28 cellular contexts compared by ENCODE assay signal in the genomic region with DNA sequence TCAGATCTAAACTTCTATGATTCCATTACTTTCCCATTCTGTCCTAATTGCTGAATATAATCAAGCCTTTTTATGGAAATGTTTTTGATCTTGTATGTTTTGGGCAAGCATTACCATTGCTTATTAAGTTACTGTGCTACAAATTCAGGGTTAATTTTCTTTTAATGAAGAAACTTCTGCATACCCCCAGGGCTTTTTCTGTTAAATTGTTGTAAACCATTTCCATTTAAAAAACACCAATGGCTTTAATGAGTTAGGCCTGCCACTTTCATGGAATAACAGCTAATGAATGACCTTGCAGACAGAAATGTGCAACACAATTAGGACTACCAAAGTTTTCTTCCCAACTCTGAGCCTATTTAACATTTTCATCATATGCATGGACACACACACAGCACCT.
"Had no signal": no experiment of that assay in that cellular context is flagged by ENCODE, and none has a peak within 500 bp of the region (broad histone marks: within the 10 kb centered on the region; RNA-seq: fewer than 3 reads in every experiment).

No MANE protein-coding gene starts in this region.

- H3K27me3 Mint-ChIP-seq: stimulated activated memory B cell treated with anti-CD40 and anti-IgM and Interleukin-4, amounts not matched to agents 10 μg/mL and 1 μg/mL and 100 μg/mL, for 72 hours; stimulated activated naive CD8-positive, alpha-beta T cell treated with anti-CD3 and anti-CD28 coated beads, Interleukin-15, Interleukin-2, amounts not matched to agents 100 ng/mL and 50 ng/mL, for 24 hours; type B pancreatic cell had no signal

- H3K4me3 Mint-ChIP-seq: stimulated activated effector memory CD8-positive, alpha-beta T cell treated with anti-CD3 and anti-CD28 coated beads, Interleukin-12 subunit alpha, Interleukin-12 subunit beta, amount 100 ng/mL, for 72 hours; stimulated activated memory B cell treated with anti-CD40 and anti-IgM and Interleukin-4, amounts not matched to agents 10 μg/mL and 1 μg/mL and 100 μg/mL, for 72 hours; stimulated activated naive B cell treated with anti-CD40 and anti-IgM and Interleukin-4, amounts not matched to agents 10 μg/mL and 1 μg/mL and 100 μg/mL, for 72 hours; stimulated activated naive CD8-positive, alpha-beta T cell treated with anti-CD3 and anti-CD28 coated beads, Interleukin-15, amount 100 ng/mL, for 72 hours; stimulated activated naive CD8-positive, alpha-beta T cell treated with anti-CD3 and anti-CD28 coated beads, Interleukin-15, Interleukin-2, amounts not matched to agents 100 ng/mL and 50 ng/mL, for 24 hours; type B pancreatic cell had no signal

- H3K27ac ChIP-seq: stomach, suprapubic skin, testis, thoracic aorta, thyroid gland, tibial artery, tibial nerve, transverse colon, upper lobe of left lung, upper lobe of right lung, uterus, vagina had no signal

- H3K4me1 ChIP-seq: stomach, testis, thyroid gland, tibial artery, tibial nerve, transverse colon, upper lobe of left lung, upper lobe of right lung, uterus, vagina had no signal

- ATAC-seq: stimulated activated effector memory CD8-positive, alpha-beta T cell treated with anti-CD3 and anti-CD28 coated beads, Interleukin-12 subunit alpha, Interleukin-12 subunit beta, amount 100 ng/mL, for 72 hours; stimulated activated memory B cell treated with anti-CD40 and anti-IgM and Interleukin-4, amounts not matched to agents 10 μg/mL and 1 μg/mL and 100 μg/mL, for 72 hours; stimulated activated naive B cell treated with anti-CD40 and anti-IgM and Interleukin-4, amounts not matched to agents 10 μg/mL and 1 μg/mL and 100 μg/mL, for 72 hours; stimulated activated naive CD8-positive, alpha-beta T cell treated with anti-CD3 and anti-CD28 coated beads, Interleukin-15, amount 100 ng/mL, for 72 hours; stimulated activated naive CD8-positive, alpha-beta T cell treated with anti-CD3 and anti-CD28 coated beads, Interleukin-15, Interleukin-2, amounts not matched to agents 100 U/mL and 50 U/mL, for 24 hours; upper lobe of right lung had no signal

- H3K9me3 ChIP-seq: suprapubic skin, testis, thoracic aorta, thyroid gland, tibial artery, transverse colon, upper lobe of right lung, uterus, vagina had no signal

- H3K36me3 Mint-ChIP-seq: stimulated activated effector memory CD8-positive, alpha-beta T cell treated with anti-CD3 and anti-CD28 coated beads, Interleukin-12 subunit alpha, Interleukin-12 subunit beta, amount 100 ng/mL, for 72 hours; stimulated activated memory B cell treated with anti-CD40 and anti-IgM and Interleukin-4, amounts not matched to agents 10 μg/mL and 1 μg/mL and 100 μg/mL, for 72 hours; stimulated activated naive B cell treated with anti-CD40 and anti-IgM and Interleukin-4, amounts not matched to agents 10 μg/mL and 1 μg/mL and 100 μg/mL, for 72 hours; type B pancreatic cell had no signal

- H3K27me3 ChIP-seq: stomach, suprapubic skin, testis, thyroid gland, tibial artery, tibial nerve, transverse colon, upper lobe of left lung, upper lobe of right lung, uterus, vagina had no signal

- H3K4me1 Mint-ChIP-seq: stimulated activated effector memory CD8-positive, alpha-beta T cell treated with anti-CD3 and anti-CD28 coated beads, Interleukin-12 subunit alpha, Interleukin-12 subunit beta, amount 100 ng/mL, for 72 hours; stimulated activated memory B cell treated with anti-CD40 and anti-IgM and Interleukin-4, amounts not matched to agents 10 μg/mL and 1 μg/mL and 100 μg/mL, for 72 hours; stimulated activated naive B cell treated with anti-CD40 and anti-IgM and Interleukin-4, amounts not matched to agents 10 μg/mL and 1 μg/mL and 100 μg/mL, for 72 hours; stimulated activated naive CD8-positive, alpha-beta T cell treated with anti-CD3 and anti-CD28 coated beads, Interleukin-15, amount 100 ng/mL, for 72 hours had no signal

- H3K36me3 ChIP-seq: stomach, suprapubic skin, thoracic aorta, thyroid gland, tibial artery, tibial nerve, transverse colon, upper lobe of left lung, upper lobe of right lung, uterus, vagina had no signal

- H3K27ac Mint-ChIP-seq: stimulated activated effector memory CD8-positive, alpha-beta T cell treated with anti-CD3 and anti-CD28 coated beads, Interleukin-12 subunit alpha, Interleukin-12 subunit beta, amount 100 ng/mL, for 72 hours; stimulated activated memory B cell treated with anti-CD40 and anti-IgM and Interleukin-4, amounts not matched to agents 10 μg/mL and 1 μg/mL and 100 μg/mL, for 72 hours; stimulated activated naive B cell treated with anti-CD40 and anti-IgM and Interleukin-4, amounts not matched to agents 10 μg/mL and 1 μg/mL and 100 μg/mL, for 72 hours; stimulated activated naive CD8-positive, alpha-beta T cell treated with anti-CD3 and anti-CD28 coated beads, Interleukin-15, amount 100 ng/mL, for 72 hours; stimulated activated naive CD8-positive, alpha-beta T cell treated with anti-CD3 and anti-CD28 coated beads, Interleukin-15, Interleukin-2, amounts not matched to agents 100 ng/mL and 50 ng/mL, for 24 hours; type B pancreatic cell had no signal

- H3K4me3 ChIP-seq: stomach, suprapubic skin, testis, thoracic aorta, thyroid gland, tibial artery, tibial nerve, transverse colon, upper lobe of left lung, upper lobe of right lung, uterus, vagina had no signal

- DNase-seq: stimulated activated CD4-positive, alpha-beta T cell treated with anti-CD3 and anti-CD28 coated beads, Interleukin-2, amount 100 ng/mL, for 48 hours; stimulated activated CD4-positive, alpha-beta T cell treated with anti-CD3 and anti-CD28 coated beads, Interleukin-4, amount 100 ng/mL, for 1 hour; stimulated activated CD4-positive, alpha-beta T cell treated with anti-CD3 and anti-CD28 coated beads, Interleukin-4, amount 100 ng/mL, for 24 hours; stimulated activated CD4-positive, alpha-beta T cell treated with anti-CD3 and anti-CD28 coated beads, Interleukin-4, amount 100 ng/mL, for 4 hours; stimulated activated CD8-positive, alpha-beta memory T cell treated with anti-CD3 and anti-CD28 coated beads, Interleukin-4, amount 100 ng/mL, for 48 hours; stimulated activated naive B cell treated with anti-CD40 and anti-IgM and Interleukin-4, amounts not matched to agents 10 μg/mL and 1 μg/mL and 100 μg/mL, for 72 hours; stimulated activated naive CD4-positive, alpha-beta T cell; stimulated activated naive CD4-positive, alpha-beta T cell treated with Interleukin-2 at 50 U/mL for 16 hours; stimulated activated naive CD8-positive, alpha-beta T cell treated with anti-CD3 and anti-CD28 coated beads, Interleukin-15, amount 100 ng/mL, for 72 hours; stimulated activated naive CD8-positive, alpha-beta T cell treated with anti-CD3 and anti-CD28 coated beads, Interleukin-15, Interleukin-2, amounts not matched to agents 100 U/mL and 50 U/mL, for 24 hours; stomach; substantia nigra; testis; thyroid gland; tibial artery; transverse colon; trophoblast cell; upper lobe of right lung; uterus had no signal
